20 cellular contexts compared by ENCODE assay signal in genomic region chr1:147725685-147726084, GRCh38. TPM values are rescaled to one million over a fixed set of nuclear protein-coding genes. Genes with fewer than 3 reads are reported as not detected.
A peak's percentile ranks its signal among the peaks of the same experiment; 100 is the strongest.
DNase-seq lines count a peak whose midpoint lies in the region; ATAC-seq and TF ChIP-seq lines count a peak whose summit lies in the region.
"Had no signal": no experiment of that assay in that cellular context is flagged by ENCODE, and none has a peak within 500 bp of the region (broad histone marks: within the 10 kb centered on the region; RNA-seq: fewer than 3 reads in every experiment).

No MANE protein-coding gene starts in this region.

- no peak overlapping the region for H3K4ac ChIP-seq in mesendoderm (ENCODE audit: low read depth, low read length)

- H3K4me1 Mint-ChIP-seq in WTC11 = peaks cover 30% of the 10 kb centered on the region
- H3K4me1 Mint-ChIP-seq in neural progenitor cell = peaks cover 20% of the 10 kb centered on the region
- no peaks in the 10 kb centered on the region for H3K4me1 Mint-ChIP-seq in CD8-positive, alpha-beta memory T cell
- H3K4me1 Mint-ChIP-seq: CD14-positive monocyte had no signal

- H3K9ac ChIP-seq in mesendoderm (ENCODE audit: low read length) (no peak overlapping the region), neural progenitor cell (no peak overlapping the region)
- H3K9ac ChIP-seq: BLaER1 had no signal

- no peaks in the 10 kb centered on the region for H3K36me3 Mint-ChIP-seq in WTC11
- no peaks in the 10 kb centered on the region for H3K36me3 Mint-ChIP-seq in neural progenitor cell
- no peaks in the 10 kb centered on the region for H3K36me3 Mint-ChIP-seq in CD8-positive, alpha-beta memory T cell
- H3K36me3 Mint-ChIP-seq: CD14-positive monocyte; CD4-positive, alpha-beta memory T cell; CD4-positive, CD25-positive, alpha-beta regulatory T cell had no signal

- no peak overlapping the region for H2AK5ac ChIP-seq in mesendoderm (ENCODE audit: low read length)

- H3K4me3 Mint-ChIP-seq in WTC11 = no peak overlapping the region
- H3K4me3 Mint-ChIP-seq in neural progenitor cell = no peak overlapping the region
- no peak overlapping the region for H3K4me3 Mint-ChIP-seq in CD8-positive, alpha-beta memory T cell
- H3K4me3 Mint-ChIP-seq: CD14-positive monocyte; CD4-positive, alpha-beta memory T cell; CD4-positive, CD25-positive, alpha-beta regulatory T cell had no signal

- no peaks in the 10 kb centered on the region for H4K20me1 ChIP-seq in neural progenitor cell (ENCODE audit: low read depth)
- H4K20me1 ChIP-seq: BLaER1 had no signal

- H3F3A ChIP-seq in neural progenitor cell (ENCODE audit: low read depth) = no peaks in the 10 kb centered on the region

- no peaks in the 10 kb centered on the region for H3K27me3 Mint-ChIP-seq in WTC11 (ENCODE audit: low read depth)
- peaks cover 3% of the 10 kb centered on the region for H3K27me3 Mint-ChIP-seq in neural progenitor cell (ENCODE audit: insufficient read depth, low read depth)
- peaks cover 11 to 24% of the 10 kb centered on the region in 2 donors for H3K27me3 Mint-ChIP-seq in CD8-positive, alpha-beta memory T cell

- POLR2A ChIA-PET in WTC11 (lab: Charles Lee) = interaction anchor here (1.0 kb wide), 1 partner anchor 126 kb away, joined by 7 read pairs; no protein-coding TSS in a partner anchor
- POLR2A ChIA-PET in CD8-positive, alpha-beta memory T cell (lab: Charles Lee) = no interaction called here

- no peaks in the 10 kb centered on the region for H3K36me3 ChIP-seq in mesendoderm (ENCODE audit: control insufficient read depth, insufficient read depth, low read length)
- H3K36me3 ChIP-seq in neural progenitor cell = no peaks in the 10 kb centered on the region
- no peaks in the 10 kb centered on the region for H3K36me3 ChIP-seq in thyroid gland
- H3K36me3 ChIP-seq in CD8-positive, alpha-beta memory T cell (ENCODE audit: insufficient read depth, low read length) = no peaks in the 10 kb centered on the region
- H3K36me3 ChIP-seq: BE2C, BLaER1 had no signal

- CTCF ChIA-PET in WTC11 (lab: Charles Lee) = interaction anchor here (0.5 to 8.3 kb wide), 3 partner anchors 151 to 166 kb away, joined by 3 to 143 read pairs (median 4); no protein-coding TSS in a partner anchor
- CTCF ChIA-PET in CD8-positive, alpha-beta memory T cell (lab: Charles Lee) = interaction anchor here (1.2 to 1.8 kb wide), 3 partner anchors 10 to 167 kb away, joined by 3 to 5 read pairs (median 4); no protein-coding TSS in a partner anchor

- H3K4me3 ChIP-seq in mesendoderm (ENCODE audit: low read length) (no peak overlapping the region), neural progenitor cell (no peak overlapping the region), thyroid gland (replicated peaks in 1 of 3) (no peak overlapping the region)
- no peak overlapping the region for H3K4me3 ChIP-seq in CD8-positive, alpha-beta memory T cell (ENCODE audit: low read length)
- H3K4me3 ChIP-seq: BLaER1 had no signal

- no peak overlapping the region for H4K8ac ChIP-seq in mesendoderm (ENCODE audit: low read depth, low read length)

- TF ChIP-seq CTCF in WTC11 (IDR thresholded peaks at IDR 0.05) (no peak), neural progenitor cell (IDR thresholded peaks at IDR 0.05) (no peak), thyroid gland (IDR thresholded peaks at IDR 0.05) (no peak)

- no peak overlapping the region for H4K5ac ChIP-seq in mesendoderm (ENCODE audit: low read length)

- WGBS in mesendoderm (ENCODE audit: extremely low coverage, insufficient coverage, low lambda C conversion rate) = no CpG with 5 or more reads among the region's 3 CpGs
- 93 to 96% methylated on average over 3 of the region's 3 CpGs for WGBS in thyroid gland, 2 donors

- H3K23ac ChIP-seq in mesendoderm (ENCODE audit: low read length) = no peak overlapping the region

- H3K9me3 ChIP-seq in neural progenitor cell (ENCODE audit: low read depth) (no peaks in the 10 kb centered on the region), thyroid gland (no peaks in the 10 kb centered on the region)
- H3K9me3 ChIP-seq in CD8-positive, alpha-beta memory T cell (ENCODE audit: low read length) = no peaks in the 10 kb centered on the region
- H3K9me3 ChIP-seq: BE2C, BLaER1, Caco-2 had no signal

- intact Hi-C loops in thyroid gland (cut with DNase I) = no loop called here

- H2BK15ac ChIP-seq in mesendoderm (replicated peaks; ENCODE audit: low read depth) = no peak overlapping the region

- DNase-seq in WTC11 (ENCODE audit: low spot score) (no peak), mesendoderm (no peak), neural progenitor cell (ENCODE audit: low spot score) (no peak), thyroid gland (no peak), hypothalamus (lab: John Stamatoyannopoulos, UW) (no peak)
- DNase-seq in CD8-positive, alpha-beta memory T cell = no peak
- DNase-seq: 8988T; ACHN; BE2C; C1 segment of cervical spinal cord; Caco-2; Calu3; CD4-positive, alpha-beta memory T cell; CD4-positive, CD25-positive, alpha-beta regulatory T cell; DMS79 treated with DMSO at 0.1 percent for 48 hours; GF-D8 had no signal

- no peak overlapping the region for H2AFZ ChIP-seq in neural progenitor cell (replicated peaks)

- H3K4me1 ChIP-seq in mesendoderm (ENCODE audit: control insufficient read depth, low read depth, low read length) (peaks cover 6% of the 10 kb centered on the region), neural progenitor cell (peaks cover 8% of the 10 kb centered on the region), thyroid gland (no peaks in the 10 kb centered on the region)
- no peaks in the 10 kb centered on the region for H3K4me1 ChIP-seq in CD8-positive, alpha-beta memory T cell (ENCODE audit: insufficient read depth, low read length)
- H3K4me1 ChIP-seq: BE2C, BLaER1 had no signal

- no peak overlapping the region for H3K56ac ChIP-seq in mesendoderm (ENCODE audit: low read length)

- no peaks in the 10 kb centered on the region for H3K27me3 ChIP-seq in mesendoderm (ENCODE audit: insufficient read depth, low read length, poor library complexity)
- H3K27me3 ChIP-seq in neural progenitor cell = no peaks in the 10 kb centered on the region
- H3K27me3 ChIP-seq in thyroid gland = no peaks in the 10 kb centered on the region
- no peaks in the 10 kb centered on the region for H3K27me3 ChIP-seq in CD8-positive, alpha-beta memory T cell (ENCODE audit: insufficient read depth, low read length, poor library complexity, severe bottlenecking)
- H3K27me3 ChIP-seq: BLaER1 had no signal

- H3K4me2 ChIP-seq in mesendoderm (ENCODE audit: low read length) (no peak overlapping the region), neural progenitor cell (no peak overlapping the region)
- H3K4me2 ChIP-seq: BLaER1 had no signal

- no peak overlapping the region for H2BK5ac ChIP-seq in mesendoderm (ENCODE audit: low read length)

- no peak for TF ChIP-seq POLR2A in thyroid gland (IDR thresholded peaks at IDR 0.05)

- H3K79me2 ChIP-seq in mesendoderm (ENCODE audit: control insufficient read depth, insufficient read depth, low read length) = no peaks in the 10 kb centered on the region
- H3K79me2 ChIP-seq in neural progenitor cell (ENCODE audit: low read depth) = no peaks in the 10 kb centered on the region

- H3K79me1 ChIP-seq in mesendoderm (ENCODE audit: low read length) = no peaks in the 10 kb centered on the region

- H3K9me3 Mint-ChIP-seq in WTC11 (no peaks in the 10 kb centered on the region), neural progenitor cell (peaks cover 5% of the 10 kb centered on the region)
- no peaks in the 10 kb centered on the region for H3K9me3 Mint-ChIP-seq in CD8-positive, alpha-beta memory T cell
- H3K9me3 Mint-ChIP-seq: CD14-positive monocyte; CD4-positive, alpha-beta memory T cell had no signal

- peak overlapping the region; percentile 9 for H3K18ac ChIP-seq in mesendoderm (ENCODE audit: low read length)

- no peak for ATAC-seq in WTC11

- no peak overlapping the region for H2BK120ac ChIP-seq in mesendoderm (ENCODE audit: low read depth, low read length)

- no peak overlapping the region for H3K27ac Mint-ChIP-seq in WTC11
- peak overlapping the region; percentile 28 for H3K27ac Mint-ChIP-seq in neural progenitor cell
- H3K27ac Mint-ChIP-seq in CD8-positive, alpha-beta memory T cell = no peak overlapping the region
- H3K27ac Mint-ChIP-seq: CD14-positive monocyte; CD4-positive, alpha-beta memory T cell; CD4-positive, CD25-positive, alpha-beta regulatory T cell had no signal

- H3K27ac ChIP-seq in mesendoderm (ENCODE audit: low read depth, low read length) = no peak overlapping the region
- H3K27ac ChIP-seq in neural progenitor cell = no peak overlapping the region
- H3K27ac ChIP-seq in thyroid gland = no peak overlapping the region
- no peak overlapping the region for H3K27ac ChIP-seq in CD8-positive, alpha-beta memory T cell (ENCODE audit: low read depth, low read length)
- H3K27ac ChIP-seq: BLaER1 had no signal

TF ChIP-seq in WTC11, 78 proteins besides CTCF, POLR2A, EP300 and RAD21:
- TF ChIP-seq ZNF121 (CRISPR knock-in tag; IDR thresholded peaks at IDR 0.05) (peak; percentile 92), STAT6 (CRISPR knock-in tag; conservative IDR thresholded peaks at IDR 0.05; ENCODE audit: low read depth) (no peak)

RNA-seq across cellular contexts. Expression of gene GJA5, which starts 34.7 kb away (rescaled TPM):
- total RNA-seq in WTC11 (2021) = 2.2 to 3.0 TPM (median 2.2 TPM) in 3 replicates
- 2.2 TPM for polyA plus RNA-seq in mesendoderm (2013, experiment 1 of 2)
- 2.2 TPM for polyA plus RNA-seq in mesendoderm (2013, experiment 2 of 2)
- total RNA-seq in neural progenitor cell (ENCODE audit: low replicate concordance) = 0.11 and 0.12 TPM in 2 replicates
- 1 to 10 TPM; 3.6 to 5.7 (median 4.3) TPM for total RNA-seq in thyroid gland
- total RNA-seq in CD8-positive, alpha-beta memory T cell = not detected
- polyA plus RNA-seq in CD8-positive, alpha-beta memory T cell = not detected
- total RNA-seq: A673; Calu3; CD4-positive, alpha-beta memory T cell; CD4-positive, CD25-positive, alpha-beta regulatory T cell had no signal
- polyA plus RNA-seq: AG04450; CD14-positive monocyte; CD4-positive, alpha-beta memory T cell; CD4-positive, CD25-positive, alpha-beta regulatory T cell had no signal

RNA-seq across cellular contexts. Expression of gene ACP6, which starts 55.4 kb away (rescaled TPM):
- total RNA-seq in WTC11 (2021) (31.5 to 35.6 TPM (median 33.3 TPM) in 3 replicates), neural progenitor cell (ENCODE audit: low replicate concordance) (25.9 and 27.6 TPM in 2 replicates), thyroid gland (10 to 100 TPM; 28.9 to 36.0 (median 31.5) TPM)
- 9.3 TPM for polyA plus RNA-seq in mesendoderm (2013, experiment 1 of 2)
- 9.1 TPM for polyA plus RNA-seq in mesendoderm (2013, experiment 2 of 2)
- 1 to 10 TPM; 5.2 to 7.5 TPM for total RNA-seq in CD8-positive, alpha-beta memory T cell
- polyA plus RNA-seq in CD8-positive, alpha-beta memory T cell = 14.7 TPM
